1 cellular context compared by ENCODE assay signal in genomic region chr5:90161399-90161798, GRCh38.
TF ChIP-seq lines count a peak whose summit lies in the region.

No MANE protein-coding gene starts in this region.

TF ChIP-seq in HEK293, 187 proteins besides CTCF, POLR2A, EP300 and RAD21 (continued from another document):
- no peak for TF ChIP-seq MYNN (tag by site-specific recombination; IDR thresholded peaks at IDR 0.05; ENCODE audit: borderline replicate concordance)
- no peak for TF ChIP-seq ZNF785 (tag by site-specific recombination; IDR thresholded peaks at IDR 0.05)
- no peak for TF ChIP-seq ZNF292 (tag by site-specific recombination; IDR thresholded peaks at IDR 0.05; ENCODE audit: borderline replicate concordance, low read depth)
- TF ChIP-seq BCL11A (tag by site-specific recombination; IDR thresholded peaks at IDR 0.05; ENCODE audit: low read depth) = no peak
